28 cellular contexts compared by ENCODE assay signal in genomic region chr9:18848657-18849056, GRCh38.
"Had no signal": no experiment of that assay in that cellular context is flagged by ENCODE, and none has a peak within 500 bp of the region (broad histone marks: within the 10 kb centered on the region; RNA-seq: fewer than 3 reads in every experiment).

No MANE protein-coding gene starts in this region.

- DNase-seq: activated B cell treated with CpG ODN at 0.5 μM for 24 hours; activated CD4-positive, alpha-beta T cell treated with anti-CD3 and anti-CD28 coated beads, Interleukin-2, amount 50 U/mL, for 1 hour; activated CD8-positive, alpha-beta memory T cell treated with anti-CD3 and anti-CD28 coated beads, Interleukin-2, amount 10 ng/mL, durations not matched to agents 7 days and 5 days; activated CD8-positive, alpha-beta T cell treated with anti-CD3 and anti-CD28 coated beads for 36 hours; activated naive CD8-positive, alpha-beta T cell treated with anti-CD3 and anti-CD28 coated beads, Interleukin-2, amount 50 U/mL, for 24 hours; activated T-cell treated with anti-CD3 and anti-CD28 coated beads, Interleukin-2, amount 50 U/mL, for 48 hours; amygdala; central memory CD4-positive, alpha-beta T cell; endodermal cell; esophagus squamous epithelium; foreskin melanocyte; islet precursor cell; left cardiac atrium; mammary epithelial cell; naive B cell; ovary; retina; sigmoid colon; stimulated activated CD4-positive, alpha-beta T cell treated with anti-CD3 and anti-CD28 coated beads, Interleukin-1b, Interleukin-23, amount 100 ng/mL, for 48 hours; stimulated activated CD4-positive, alpha-beta T cell treated with anti-CD3 and anti-CD28 coated beads, Interleukin-4, amount 100 ng/mL, for 4 hours; stimulated activated CD8-positive, alpha-beta memory T cell treated with anti-CD3 and anti-CD28 coated beads, Interleukin-4, amount 100 ng/mL, for 48 hours; stimulated activated naive CD8-positive, alpha-beta T cell treated with anti-CD3 and anti-CD28 coated beads, Interleukin-15, amount 100 ng/mL, for 72 hours; T-cell had no signal

- H3K27me3 ChIP-seq: breast epithelium, esophagus squamous epithelium, ovary, sigmoid colon, tibial nerve had no signal

- H3K4me1 ChIP-seq: breast epithelium, esophagus squamous epithelium, tibial nerve had no signal

- H3K4me3 ChIP-seq: breast epithelium, esophagus squamous epithelium, ovary, sigmoid colon, tibial nerve had no signal

- H3K36me3 ChIP-seq: breast epithelium, esophagus squamous epithelium, ovary, sigmoid colon, tibial nerve had no signal

- H3K9me3 ChIP-seq: breast epithelium, esophagus squamous epithelium, ovary, sigmoid colon had no signal

- H3K27ac ChIP-seq: breast epithelium, epithelial cell of prostate, ovary, sigmoid colon, tibial nerve had no signal

- ATAC-seq: activated CD8-positive, alpha-beta memory T cell treated with anti-CD3 and anti-CD28 coated beads, Interleukin-2, amount 10 ng/mL, durations not matched to agents 7 days and 5 days; activated CD8-positive, alpha-beta T cell treated with anti-CD3 and anti-CD28 coated beads for 36 hours; activated naive CD8-positive, alpha-beta T cell treated with anti-CD3 and anti-CD28 coated beads, Interleukin-2, amount 50 U/mL, for 24 hours; left cardiac atrium; stimulated activated memory B cell treated with anti-CD40 and anti-IgM and Interleukin-4, amounts not matched to agents 10 μg/mL and 1 μg/mL and 100 μg/mL, for 72 hours; stimulated activated naive CD8-positive, alpha-beta T cell treated with anti-CD3 and anti-CD28 coated beads, Interleukin-15, amount 100 ng/mL, for 72 hours; T-cell had no signal

- FAIRE-seq: small intestine had no signal
